ENCODE assay signal across 13 cellular contexts in genomic region chr5:126384985-126385384, GRCh38. TPM values are rescaled to one million over a fixed set of nuclear protein-coding genes. Genes with fewer than 3 reads are reported as not detected.
DNase-seq lines count a peak whose midpoint lies in the region; ATAC-seq, FAIRE-seq and TF ChIP-seq lines count a peak whose summit lies in the region.
"Had no signal": no experiment of that assay in that cellular context is flagged by ENCODE, and none has a peak within 500 bp of the region (broad histone marks: within the 10 kb centered on the region; RNA-seq: fewer than 3 reads in every experiment).

No MANE protein-coding gene starts in this region.

- H3K36me3 ChIP-seq in thyroid gland (no peaks in the 10 kb centered on the region), kidney (ENCODE audit: control insufficient read depth in 1 of 2, insufficient read depth in 2 of 2, low read length in 2 of 2) (no peaks in the 10 kb centered on the region)

- H3K4me3 ChIP-seq in astrocyte of the spinal cord (ENCODE audit: low read depth, low read length) (no peak overlapping the region), thyroid gland (replicated peaks in 1 of 3) (no peak overlapping the region), kidney (ENCODE audit: low read length in 2 of 2) (no peak overlapping the region)

- H3K4me1 ChIP-seq in thyroid gland (peaks cover 8 to 11% of the 10 kb centered on the region in 2 donors), kidney (ENCODE audit: control insufficient read depth in 1 of 2, insufficient read depth in 1 of 2, low read depth in 1 of 2, low read length in 2 of 2) (peaks cover 4 to 15% of the 10 kb centered on the region in 2 donors)

- H3K9me3 ChIP-seq in thyroid gland (no peaks in the 10 kb centered on the region), kidney (ENCODE audit: control insufficient read depth in 1 of 2, low read length in 2 of 2) (peaks cover 2 to 17% of the 10 kb centered on the region in 2 donors)

- peak; percentile 73 for DNase-seq in HS-5 (ENCODE audit: low read depth)
- DNase-seq in astrocyte of the spinal cord (ENCODE audit: low read depth, low spot score), result peak; percentile 86
- DNase-seq in left ventricle myocardium superior, result no peak
- no peak for DNase-seq in thyroid gland
- no peak for DNase-seq in NCI-H82 (lab: John Stamatoyannopoulos, UW)
- DNase-seq in middle frontal gyrus (ENCODE audit: extremely low spot score, low spot score), result no peak
- no peak for DNase-seq in kidney
- no peak for DNase-seq in activated T-cell treated with anti-CD3 and anti-CD28 coated beads, Interleukin-2, amount 50 U/mL, for 1 hour
- DNase-seq: activated CD4-positive, alpha-beta T cell treated with anti-CD3 and anti-CD28 coated beads for 4 hours; Kasumi-1; nucleus accumbens; OCI-M1 had no signal

- H3K27me3 ChIP-seq in thyroid gland, result no peaks in the 10 kb centered on the region

- TF ChIP-seq CTCF in astrocyte of the spinal cord (IDR thresholded peaks at IDR 0.05; ENCODE audit: low read depth, low read length) (no peak), thyroid gland (IDR thresholded peaks at IDR 0.05) (no peak), kidney (IDR thresholded peaks at IDR 0.05; ENCODE audit: borderline replicate concordance, extremely low read depth, insufficient read depth) (no peak)

- intact Hi-C loops in left ventricle myocardium superior (cut with micrococcal nuclease) (no loop called here), thyroid gland (cut with DNase I) (no loop called here), kidney (cut with DNase I) (no loop called here)

- TF ChIP-seq POLR2A in thyroid gland (IDR thresholded peaks at IDR 0.05), result no peak

- WGBS in thyroid gland, 2 donors, result 76% methylated on average over 3 of the region's 3 CpGs

- in situ Hi-C loops in astrocyte of the spinal cord (cut with HindIII; ENCODE audit: low sequenced_read_pairs), result no loop called here

- H3K9ac ChIP-seq in kidney (ENCODE audit: low read length in 2 of 2), result no peak overlapping the region

- H3K27ac ChIP-seq in thyroid gland (peak overlapping the region in 2 of 3 donors; percentile 27 to 45), kidney (ENCODE audit: low read depth in 2 of 2, low read length in 2 of 2) (peak overlapping the region in 1 of 2 donors; percentile 51)

- ATAC-seq in left ventricle myocardium superior, result peak; percentile 82

- no peak for FAIRE-seq in kidney (lab: Jason Lieb, UNC)
- FAIRE-seq: GM19239 had no signal

RNA-seq across cellular contexts. Expression of gene GRAMD2B, which starts 38.2 kb away (rescaled TPM):
- 35.2 TPM for total RNA-seq in left ventricle myocardium superior
- 100 to 1,000 TPM in 3 of 4 donors, 10 to 100 TPM in 1; 68.1 to 115 (median 105) TPM for total RNA-seq in thyroid gland
- total RNA-seq in kidney, result 38.5 TPM
- 18.4 TPM for polyA plus RNA-seq in kidney (ENCODE audit: insufficient read depth, low read depth, low replicate concordance)

Comparison
In these comparisons a context has a peak if more than half of its experiments do, and no peak if none do; other contexts are left out.
1. DNase-seq: peak in HS-5 (single experiment) and astrocyte of the spinal cord (single experiment); none in left ventricle myocardium superior (single experiment), thyroid gland (0 of 2), NCI-H82 (single experiment), middle frontal gyrus (single experiment), kidney (single experiment) and activated T-cell treated with anti-CD3 and anti-CD28 coated beads, Interleukin-2, amount 50 U/mL, for 1 hour (single experiment).